Comparison of ENCODE assay signal across 2 cellular contexts in the genomic region with DNA sequence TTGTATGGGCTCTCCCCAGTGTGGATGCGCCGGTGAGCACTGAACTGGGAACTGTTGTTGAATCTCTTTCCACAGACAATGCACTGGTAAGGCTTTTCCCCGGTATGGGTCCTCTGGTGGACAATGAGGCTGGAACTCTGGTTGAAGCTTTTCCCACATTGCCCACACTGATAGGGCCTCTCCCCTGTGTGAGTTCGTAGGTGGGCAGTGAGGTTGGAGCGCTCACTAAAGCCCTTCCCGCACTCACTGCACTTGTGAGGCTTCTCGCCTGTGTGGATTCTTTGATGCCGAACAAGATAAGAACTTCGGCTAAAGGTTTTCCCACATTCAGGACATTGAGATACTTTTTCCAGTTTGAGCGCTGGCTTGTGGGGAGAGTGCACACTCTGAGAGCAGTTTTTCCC.
A peak's percentile ranks its signal among the peaks of the same experiment; 100 is the strongest.
TF ChIP-seq lines count a peak whose summit lies in the region.

No MANE protein-coding gene starts in this region.

TF ChIP-seq in HCT116, 20 proteins besides CTCF, POLR2A, EP300 and RAD21:
- TF ChIP-seq ATF3 (IDR thresholded peaks at IDR 0.05) (no peak), CBX3 (IDR thresholded peaks at IDR 0.05; ENCODE audit: low read depth) (peak; percentile 85)

TF ChIP-seq in K562, 482 proteins besides CTCF, POLR2A, EP300 and RAD21 (continues in another document):
- TF ChIP-seq, protein P1, sequence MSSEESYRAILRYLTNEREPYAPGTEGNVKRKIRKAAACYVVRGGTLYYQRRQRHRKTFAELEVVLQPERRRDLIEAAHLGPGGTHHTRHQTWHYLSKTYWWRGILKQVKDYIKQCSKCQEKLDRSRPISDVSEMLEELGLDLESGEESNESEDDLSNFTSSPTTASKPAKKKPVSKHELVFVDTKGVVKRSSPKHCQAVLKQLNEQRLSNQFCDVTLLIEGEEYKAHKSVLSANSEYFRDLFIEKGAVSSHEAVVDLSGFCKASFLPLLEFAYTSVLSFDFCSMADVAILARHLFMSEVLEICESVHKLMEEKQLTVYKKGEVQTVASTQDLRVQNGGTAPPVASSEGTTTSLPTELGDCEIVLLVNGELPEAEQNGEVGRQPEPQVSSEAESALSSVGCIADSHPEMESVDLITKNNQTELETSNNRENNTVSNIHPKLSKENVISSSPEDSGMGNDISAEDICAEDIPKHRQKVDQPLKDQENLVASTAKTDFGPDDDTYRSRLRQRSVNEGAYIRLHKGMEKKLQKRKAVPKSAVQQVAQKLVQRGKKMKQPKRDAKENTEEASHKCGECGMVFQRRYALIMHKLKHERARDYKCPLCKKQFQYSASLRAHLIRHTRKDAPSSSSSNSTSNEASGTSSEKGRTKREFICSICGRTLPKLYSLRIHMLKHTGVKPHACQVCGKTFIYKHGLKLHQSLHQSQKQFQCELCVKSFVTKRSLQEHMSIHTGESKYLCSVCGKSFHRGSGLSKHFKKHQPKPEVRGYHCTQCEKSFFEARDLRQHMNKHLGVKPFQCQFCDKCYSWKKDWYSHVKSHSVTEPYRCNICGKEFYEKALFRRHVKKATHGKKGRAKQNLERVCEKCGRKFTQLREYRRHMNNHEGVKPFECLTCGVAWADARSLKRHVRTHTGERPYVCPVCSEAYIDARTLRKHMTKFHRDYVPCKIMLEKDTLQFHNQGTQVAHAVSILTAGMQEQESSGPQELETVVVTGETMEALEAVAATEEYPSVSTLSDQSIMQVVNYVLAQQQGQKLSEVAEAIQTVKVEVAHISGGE (CRISPR knock-in tag; IDR thresholded peaks at IDR 0.05): 0 out of 6 replicates have a peak, but pooled peaks of 1 of the 3 experiments have one; percentile 38
- TF ChIP-seq RBM25 (IDR thresholded peaks at IDR 0.05; ENCODE audit: low read depth, low read length, severe bottlenecking) (peak; percentile 57), HDAC6 (IDR thresholded peaks at IDR 0.05; ENCODE audit: low read depth, low read length) (0 out of 2 replicates have a peak, but pooled peaks have one; percentile 88), TRIM24 (IDR thresholded peaks at IDR 0.05) (peak; percentile 9 to 81; a peak in 3 of 4 replicates), GTF2A2 (tag; IDR thresholded peaks at IDR 0.05) (0 out of 2 replicates have a peak, but pooled peaks have one; percentile 41), ZNF75A (CRISPR knock-in tag; IDR thresholded peaks at IDR 0.05) (peak; percentile 100), PTBP1 (IDR thresholded peaks at IDR 0.05; ENCODE audit: low read depth, low read length) (no peak), ZEB2 (IDR thresholded peaks at IDR 0.05) (peak; percentile 81), NFRKB (IDR thresholded peaks at IDR 0.05; ENCODE audit: low read depth) (peak; percentile 78; the same call in 1 of the 2 replicates), ZNF280B (CRISPR knock-in tag; IDR thresholded peaks at IDR 0.05) (peak; percentile 86), ZNF445 (CRISPR knock-in tag; IDR thresholded peaks at IDR 0.05; ENCODE audit: low read depth) (peak; percentile 72; the same call in 1 of the 2 replicates), FOXK1 (CRISPR knock-in tag; IDR thresholded peaks at IDR 0.05; ENCODE audit: borderline replicate concordance) (0 out of 2 replicates have a peak, but pooled peaks have one; percentile 36), CBX3 (IDR thresholded peaks at IDR 0.05; ENCODE audit: borderline replicate concordance in 1 of 2, low read length in 2 of 2) (peak; percentile 94 to 96), XRCC3 (IDR thresholded peaks at IDR 0.05) (peak; percentile 99), ZNF311 (CRISPR knock-in tag; IDR thresholded peaks at IDR 0.05) (no peak), ATF7 (IDR thresholded peaks at IDR 0.05) (0 out of 2 replicates have a peak, but pooled peaks have one; percentile 20), CXXC5 (CRISPR knock-in tag; IDR thresholded peaks at IDR 0.05) (peak; percentile 28; the same call in 1 of the 2 replicates), KDM1A (IDR thresholded peaks at IDR 0.05) (peak in 1 of 2 experiments; percentile 13; a peak in 1 of 4 replicates), TEAD4 (IDR thresholded peaks at IDR 0.05; ENCODE audit: low read length) (peak; percentile 61), TEAD4 (CRISPR knock-in tag; IDR thresholded peaks at IDR 0.05; ENCODE audit: borderline replicate concordance) (no peak), DPF2 (IDR thresholded peaks at IDR 0.05) (no peak), MTA1 (IDR thresholded peaks at IDR 0.05; ENCODE audit: borderline replicate concordance) (peak; percentile 32; the same call in 1 of the 2 replicates), EP400 (IDR thresholded peaks at IDR 0.05) (peak; percentile 30; the same call in 1 of the 2 replicates), CCAR2 (IDR thresholded peaks at IDR 0.05; ENCODE audit: low read depth, low read length) (no peak), JUN (IDR thresholded peaks at IDR 0.05; ENCODE audit: borderline replicate concordance, low read depth, low read length) (peak; percentile 14; the same call in 1 of the 2 replicates), JUN (CRISPR knock-in tag; IDR thresholded peaks at IDR 0.05; ENCODE audit: borderline replicate concordance) (no peak), PPARD (CRISPR knock-in tag; IDR thresholded peaks at IDR 0.05) (no peak), SOX6 (IDR thresholded peaks at IDR 0.05) (peak; percentile 79; the same call in 1 of the 2 replicates), ZNF280A (IDR thresholded peaks at IDR 0.05; ENCODE audit: low read depth, partially characterized antibody) (peak; percentile 98), ID3 (CRISPR knock-in tag; IDR thresholded peaks at IDR 0.05) (no peak), ID3 (tag; IDR thresholded peaks at IDR 0.05) (0 out of 2 replicates have a peak, but pooled peaks have one; percentile 18), ZNF583 (CRISPR knock-in tag; IDR thresholded peaks at IDR 0.05) (0 out of 2 replicates have a peak, but pooled peaks have one; percentile 38), CBX1 (IDR thresholded peaks at IDR 0.05; ENCODE audit: low read depth) (peak; percentile 97), CBX5 (IDR thresholded peaks at IDR 0.05; ENCODE audit: borderline replicate concordance, low read depth) (peak; percentile 97)
- TF ChIP-seq, protein P2, sequence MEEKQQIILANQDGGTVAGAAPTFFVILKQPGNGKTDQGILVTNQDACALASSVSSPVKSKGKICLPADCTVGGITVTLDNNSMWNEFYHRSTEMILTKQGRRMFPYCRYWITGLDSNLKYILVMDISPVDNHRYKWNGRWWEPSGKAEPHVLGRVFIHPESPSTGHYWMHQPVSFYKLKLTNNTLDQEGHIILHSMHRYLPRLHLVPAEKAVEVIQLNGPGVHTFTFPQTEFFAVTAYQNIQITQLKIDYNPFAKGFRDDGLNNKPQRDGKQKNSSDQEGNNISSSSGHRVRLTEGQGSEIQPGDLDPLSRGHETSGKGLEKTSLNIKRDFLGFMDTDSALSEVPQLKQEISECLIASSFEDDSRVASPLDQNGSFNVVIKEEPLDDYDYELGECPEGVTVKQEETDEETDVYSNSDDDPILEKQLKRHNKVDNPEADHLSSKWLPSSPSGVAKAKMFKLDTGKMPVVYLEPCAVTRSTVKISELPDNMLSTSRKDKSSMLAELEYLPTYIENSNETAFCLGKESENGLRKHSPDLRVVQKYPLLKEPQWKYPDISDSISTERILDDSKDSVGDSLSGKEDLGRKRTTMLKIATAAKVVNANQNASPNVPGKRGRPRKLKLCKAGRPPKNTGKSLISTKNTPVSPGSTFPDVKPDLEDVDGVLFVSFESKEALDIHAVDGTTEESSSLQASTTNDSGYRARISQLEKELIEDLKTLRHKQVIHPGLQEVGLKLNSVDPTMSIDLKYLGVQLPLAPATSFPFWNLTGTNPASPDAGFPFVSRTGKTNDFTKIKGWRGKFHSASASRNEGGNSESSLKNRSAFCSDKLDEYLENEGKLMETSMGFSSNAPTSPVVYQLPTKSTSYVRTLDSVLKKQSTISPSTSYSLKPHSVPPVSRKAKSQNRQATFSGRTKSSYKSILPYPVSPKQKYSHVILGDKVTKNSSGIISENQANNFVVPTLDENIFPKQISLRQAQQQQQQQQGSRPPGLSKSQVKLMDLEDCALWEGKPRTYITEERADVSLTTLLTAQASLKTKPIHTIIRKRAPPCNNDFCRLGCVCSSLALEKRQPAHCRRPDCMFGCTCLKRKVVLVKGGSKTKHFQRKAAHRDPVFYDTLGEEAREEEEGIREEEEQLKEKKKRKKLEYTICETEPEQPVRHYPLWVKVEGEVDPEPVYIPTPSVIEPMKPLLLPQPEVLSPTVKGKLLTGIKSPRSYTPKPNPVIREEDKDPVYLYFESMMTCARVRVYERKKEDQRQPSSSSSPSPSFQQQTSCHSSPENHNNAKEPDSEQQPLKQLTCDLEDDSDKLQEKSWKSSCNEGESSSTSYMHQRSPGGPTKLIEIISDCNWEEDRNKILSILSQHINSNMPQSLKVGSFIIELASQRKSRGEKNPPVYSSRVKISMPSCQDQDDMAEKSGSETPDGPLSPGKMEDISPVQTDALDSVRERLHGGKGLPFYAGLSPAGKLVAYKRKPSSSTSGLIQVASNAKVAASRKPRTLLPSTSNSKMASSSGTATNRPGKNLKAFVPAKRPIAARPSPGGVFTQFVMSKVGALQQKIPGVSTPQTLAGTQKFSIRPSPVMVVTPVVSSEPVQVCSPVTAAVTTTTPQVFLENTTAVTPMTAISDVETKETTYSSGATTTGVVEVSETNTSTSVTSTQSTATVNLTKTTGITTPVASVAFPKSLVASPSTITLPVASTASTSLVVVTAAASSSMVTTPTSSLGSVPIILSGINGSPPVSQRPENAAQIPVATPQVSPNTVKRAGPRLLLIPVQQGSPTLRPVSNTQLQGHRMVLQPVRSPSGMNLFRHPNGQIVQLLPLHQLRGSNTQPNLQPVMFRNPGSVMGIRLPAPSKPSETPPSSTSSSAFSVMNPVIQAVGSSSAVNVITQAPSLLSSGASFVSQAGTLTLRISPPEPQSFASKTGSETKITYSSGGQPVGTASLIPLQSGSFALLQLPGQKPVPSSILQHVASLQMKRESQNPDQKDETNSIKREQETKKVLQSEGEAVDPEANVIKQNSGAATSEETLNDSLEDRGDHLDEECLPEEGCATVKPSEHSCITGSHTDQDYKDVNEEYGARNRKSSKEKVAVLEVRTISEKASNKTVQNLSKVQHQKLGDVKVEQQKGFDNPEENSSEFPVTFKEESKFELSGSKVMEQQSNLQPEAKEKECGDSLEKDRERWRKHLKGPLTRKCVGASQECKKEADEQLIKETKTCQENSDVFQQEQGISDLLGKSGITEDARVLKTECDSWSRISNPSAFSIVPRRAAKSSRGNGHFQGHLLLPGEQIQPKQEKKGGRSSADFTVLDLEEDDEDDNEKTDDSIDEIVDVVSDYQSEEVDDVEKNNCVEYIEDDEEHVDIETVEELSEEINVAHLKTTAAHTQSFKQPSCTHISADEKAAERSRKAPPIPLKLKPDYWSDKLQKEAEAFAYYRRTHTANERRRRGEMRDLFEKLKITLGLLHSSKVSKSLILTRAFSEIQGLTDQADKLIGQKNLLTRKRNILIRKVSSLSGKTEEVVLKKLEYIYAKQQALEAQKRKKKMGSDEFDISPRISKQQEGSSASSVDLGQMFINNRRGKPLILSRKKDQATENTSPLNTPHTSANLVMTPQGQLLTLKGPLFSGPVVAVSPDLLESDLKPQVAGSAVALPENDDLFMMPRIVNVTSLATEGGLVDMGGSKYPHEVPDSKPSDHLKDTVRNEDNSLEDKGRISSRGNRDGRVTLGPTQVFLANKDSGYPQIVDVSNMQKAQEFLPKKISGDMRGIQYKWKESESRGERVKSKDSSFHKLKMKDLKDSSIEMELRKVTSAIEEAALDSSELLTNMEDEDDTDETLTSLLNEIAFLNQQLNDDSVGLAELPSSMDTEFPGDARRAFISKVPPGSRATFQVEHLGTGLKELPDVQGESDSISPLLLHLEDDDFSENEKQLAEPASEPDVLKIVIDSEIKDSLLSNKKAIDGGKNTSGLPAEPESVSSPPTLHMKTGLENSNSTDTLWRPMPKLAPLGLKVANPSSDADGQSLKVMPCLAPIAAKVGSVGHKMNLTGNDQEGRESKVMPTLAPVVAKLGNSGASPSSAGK (IDR thresholded peaks at IDR 0.05): peak; percentile 18; the same call in 1 of the 2 replicates
- TF ChIP-seq, protein P3, sequence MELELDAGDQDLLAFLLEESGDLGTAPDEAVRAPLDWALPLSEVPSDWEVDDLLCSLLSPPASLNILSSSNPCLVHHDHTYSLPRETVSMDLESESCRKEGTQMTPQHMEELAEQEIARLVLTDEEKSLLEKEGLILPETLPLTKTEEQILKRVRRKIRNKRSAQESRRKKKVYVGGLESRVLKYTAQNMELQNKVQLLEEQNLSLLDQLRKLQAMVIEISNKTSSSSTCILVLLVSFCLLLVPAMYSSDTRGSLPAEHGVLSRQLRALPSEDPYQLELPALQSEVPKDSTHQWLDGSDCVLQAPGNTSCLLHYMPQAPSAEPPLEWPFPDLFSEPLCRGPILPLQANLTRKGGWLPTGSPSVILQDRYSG (tag; conservative IDR thresholded peaks at IDR 0.05; ENCODE audit: low read depth): no peak
- TF ChIP-seq, protein P4, sequence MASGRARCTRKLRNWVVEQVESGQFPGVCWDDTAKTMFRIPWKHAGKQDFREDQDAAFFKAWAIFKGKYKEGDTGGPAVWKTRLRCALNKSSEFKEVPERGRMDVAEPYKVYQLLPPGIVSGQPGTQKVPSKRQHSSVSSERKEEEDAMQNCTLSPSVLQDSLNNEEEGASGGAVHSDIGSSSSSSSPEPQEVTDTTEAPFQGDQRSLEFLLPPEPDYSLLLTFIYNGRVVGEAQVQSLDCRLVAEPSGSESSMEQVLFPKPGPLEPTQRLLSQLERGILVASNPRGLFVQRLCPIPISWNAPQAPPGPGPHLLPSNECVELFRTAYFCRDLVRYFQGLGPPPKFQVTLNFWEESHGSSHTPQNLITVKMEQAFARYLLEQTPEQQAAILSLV (tag; IDR thresholded peaks at IDR 0.05): no peak
